Comparison of ENCODE assay signal across 1 cellular context in genomic region chr13:95388420-95389079, GRCh38.
TF ChIP-seq lines count a peak whose summit lies in the region.

No MANE protein-coding gene starts in this region.

TF ChIP-seq in SK-N-SH, 30 proteins besides CTCF, POLR2A, EP300 and RAD21 (continued from another document):
- TF ChIP-seq ZBTB33 (IDR thresholded peaks at IDR 0.05; ENCODE audit: borderline replicate concordance, low read depth), result no peak
- no peak for TF ChIP-seq FOXJ3 (CRISPR knock-in tag; IDR thresholded peaks at IDR 0.05)
- no peak for TF ChIP-seq FOXM1 (IDR thresholded peaks at IDR 0.05; ENCODE audit: low read depth)
- TF ChIP-seq MAX (IDR thresholded peaks at IDR 0.05; ENCODE audit: low read depth), result no peak
- TF ChIP-seq RCOR1 (IDR thresholded peaks at IDR 0.05; ENCODE audit: low read length), result no peak
- no peak for TF ChIP-seq GATA2 (CRISPR knock-in tag; IDR thresholded peaks at IDR 0.05)
TF ChIP-seq in SK-N-SH: peak in this region for 0.
